14 cellular contexts compared by ENCODE assay signal in the genomic region with DNA sequence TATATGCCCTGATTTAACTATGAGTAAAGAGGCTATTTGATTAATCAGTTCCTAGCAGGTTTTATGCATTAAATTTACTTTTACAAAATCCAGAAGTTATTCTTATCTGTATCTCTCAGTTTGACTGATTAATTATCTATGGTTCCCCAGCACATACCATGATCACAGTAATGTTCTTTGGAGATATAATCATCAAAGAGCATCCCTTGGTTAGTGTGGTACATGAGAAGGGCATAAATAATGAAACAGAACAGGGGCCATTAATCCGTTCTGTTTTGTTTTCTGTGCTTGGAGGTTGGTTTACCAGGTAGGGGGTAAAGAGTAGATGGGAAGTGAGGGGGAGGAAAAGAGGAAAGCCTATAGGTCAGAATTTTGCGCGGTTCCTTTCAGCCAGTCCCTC.
DNase-seq lines count a peak whose midpoint lies in the region; TF ChIP-seq lines count a peak whose summit lies in the region.
"Had no signal": no experiment of that assay in that cellular context is flagged by ENCODE, and none has a peak within 500 bp of the region (broad histone marks: within the 10 kb centered on the region; RNA-seq: fewer than 3 reads in every experiment).

No MANE protein-coding gene starts in this region.

- H3K27ac Mint-ChIP-seq in type B pancreatic cell: peak overlapping the region; percentile 38
- H3K27ac Mint-ChIP-seq: B cell; CD14-positive monocyte; CD8-positive, alpha-beta T cell had no signal

- peak; percentile 9 for DNase-seq in Jurkat, Clone E6-1 (ENCODE audit: low read depth, low spot score)
- DNase-seq in SK-N-DZ (ENCODE audit: low spot score) (peak; percentile 20), left kidney (ENCODE audit: low read depth, low spot score) (peak; percentile 91), type B pancreatic cell (ENCODE audit: extremely low spot score, unreplicated experiment) (no peak), caudate nucleus (lab: John Stamatoyannopoulos, UW) (no peak), HEK293T (ENCODE audit: extremely low spot score) (no peak), T-helper 9 cell (no peak)
- DNase-seq: CD8-positive, alpha-beta T cell; COR-L47; DND-41; GDM1; HCEC 1CT had no signal

- TF ChIP-seq CTCF in type B pancreatic cell (conservative IDR thresholded peaks at IDR 0.05): no peak

- CTCF ChIA-PET in HEK293T (lab: Yijun Ruan, JAX): interaction anchor here (0.9 to 1.4 kb wide), 2 partner anchors 13 to 381 kb away, joined by 3 to 5 read pairs; no protein-coding TSS in a partner anchor

- H3K4me3 Mint-ChIP-seq in type B pancreatic cell: peak overlapping the region; percentile 11
- H3K4me3 Mint-ChIP-seq: B cell; CD14-positive monocyte; CD8-positive, alpha-beta T cell had no signal

- POLR2A ChIA-PET in HEK293T (lab: Yijun Ruan, JAX): no interaction called here

- H3K9me3 Mint-ChIP-seq in type B pancreatic cell: peaks cover 10% of the 10 kb centered on the region
- H3K9me3 Mint-ChIP-seq: CD14-positive monocyte had no signal

- H3K36me3 Mint-ChIP-seq in type B pancreatic cell: peaks cover 3% of the 10 kb centered on the region
- H3K36me3 Mint-ChIP-seq: CD14-positive monocyte; CD8-positive, alpha-beta T cell had no signal

- peaks cover 37% of the 10 kb centered on the region for H3K4me1 Mint-ChIP-seq in type B pancreatic cell (ENCODE audit: unreplicated experiment)
- H3K4me1 Mint-ChIP-seq: B cell, CD14-positive monocyte had no signal

- H3K27me3 Mint-ChIP-seq in type B pancreatic cell: no peaks in the 10 kb centered on the region
- H3K27me3 Mint-ChIP-seq: B cell had no signal

- no peak overlapping the region for H3K4me3 ChIP-seq in Jurkat, Clone E6-1 (ENCODE audit: low read length)

- no peak overlapping the region for H3K27ac ChIP-seq in caudate nucleus (ENCODE audit: low read depth, low read length)

TF ChIP-seq in HEK293T, 16 proteins besides CTCF, POLR2A, EP300 and RAD21:
- TF ChIP-seq FOXA1 (IDR thresholded peaks at IDR 0.05): no peak
- no peak for TF ChIP-seq ELF4 (IDR thresholded peaks at IDR 0.05)
- no peak for TF ChIP-seq SP1 (IDR thresholded peaks at IDR 0.05)
- no peak for TF ChIP-seq L3MBTL2 (conservative IDR thresholded peaks at IDR 0.05)
- no peak for TF ChIP-seq FOXK2 (IDR thresholded peaks at IDR 0.05)
- TF ChIP-seq FOXM1 (IDR thresholded peaks at IDR 0.05; ENCODE audit: borderline replicate concordance): no peak
- no peak for TF ChIP-seq NFRKB (IDR thresholded peaks at IDR 0.05)
- no peak for TF ChIP-seq LEF1 (IDR thresholded peaks at IDR 0.05; ENCODE audit: borderline replicate concordance)
- TF ChIP-seq, protein P1, sequence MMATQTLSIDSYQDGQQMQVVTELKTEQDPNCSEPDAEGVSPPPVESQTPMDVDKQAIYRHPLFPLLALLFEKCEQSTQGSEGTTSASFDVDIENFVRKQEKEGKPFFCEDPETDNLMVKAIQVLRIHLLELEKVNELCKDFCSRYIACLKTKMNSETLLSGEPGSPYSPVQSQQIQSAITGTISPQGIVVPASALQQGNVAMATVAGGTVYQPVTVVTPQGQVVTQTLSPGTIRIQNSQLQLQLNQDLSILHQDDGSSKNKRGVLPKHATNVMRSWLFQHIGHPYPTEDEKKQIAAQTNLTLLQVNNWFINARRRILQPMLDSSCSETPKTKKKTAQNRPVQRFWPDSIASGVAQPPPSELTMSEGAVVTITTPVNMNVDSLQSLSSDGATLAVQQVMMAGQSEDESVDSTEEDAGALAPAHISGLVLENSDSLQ (IDR thresholded peaks at IDR 0.05): no peak
- no peak for TF ChIP-seq CTBP1 (IDR thresholded peaks at IDR 0.05; ENCODE audit: borderline replicate concordance)
- no peak for TF ChIP-seq ARNT (IDR thresholded peaks at IDR 0.05)
- TF ChIP-seq BHLHE40 (IDR thresholded peaks at IDR 0.05; ENCODE audit: borderline replicate concordance): no peak
- no peak for TF ChIP-seq ZNF384 (IDR thresholded peaks at IDR 0.05)
- no peak for TF ChIP-seq SUZ12 (IDR thresholded peaks at IDR 0.05)
- TF ChIP-seq TARDBP (IDR thresholded peaks at IDR 0.05): no peak
- TF ChIP-seq HDGF (IDR thresholded peaks at IDR 0.05; ENCODE audit: borderline replicate concordance): no peak

Comparison
In these comparisons a context has a peak if more than half of its experiments do, and no peak if none do; other contexts are left out.
1. DNase-seq: peak in Jurkat, Clone E6-1 (single experiment), SK-N-DZ (single experiment) and left kidney (single experiment); none in type B pancreatic cell (single experiment), caudate nucleus (0 of 61), HEK293T (single experiment) and T-helper 9 cell (single experiment).